14 cellular contexts compared by ENCODE assay signal in the genomic region with DNA sequence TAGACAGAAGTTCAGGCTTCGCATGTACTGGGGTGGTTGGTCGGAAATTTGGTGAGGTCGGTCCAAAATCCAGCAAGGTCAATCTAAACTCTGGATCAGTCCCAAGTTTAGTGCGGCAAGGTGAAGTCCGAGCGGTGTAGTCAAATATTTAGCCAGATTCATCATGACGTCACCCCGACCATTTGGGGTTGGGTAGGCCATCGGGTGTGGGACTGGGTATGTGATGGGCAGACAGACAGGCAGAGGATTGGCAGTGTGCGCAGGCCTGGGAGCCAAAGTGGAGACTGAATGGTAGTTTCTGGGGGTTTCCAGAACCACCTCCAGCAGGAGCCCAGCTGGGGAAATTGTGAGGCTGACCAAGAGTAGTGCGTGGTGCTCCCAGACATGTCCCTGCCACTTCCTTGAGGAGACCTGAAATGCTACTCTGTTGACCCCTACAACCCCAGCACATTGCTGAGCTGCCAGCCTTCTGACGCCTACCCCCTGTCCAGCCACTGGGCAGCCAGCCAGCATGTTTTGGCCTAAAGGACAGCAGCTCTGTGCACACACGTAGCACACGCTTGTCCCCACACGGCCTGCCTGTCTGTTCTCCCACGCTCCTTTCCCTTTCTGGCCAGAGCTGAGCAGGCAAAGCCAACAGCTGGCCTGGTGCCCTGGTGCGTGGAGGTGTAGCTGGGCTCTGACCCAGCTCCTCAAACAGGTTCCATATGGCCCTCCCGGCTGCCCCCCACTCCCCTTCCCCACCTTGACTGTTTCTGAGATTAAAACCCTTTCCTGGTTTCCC. TPM values are rescaled to one million over a fixed set of nuclear protein-coding genes. Genes with fewer than 3 reads are reported as not detected.
DNase-seq lines count a peak whose midpoint lies in the region; ATAC-seq and TF ChIP-seq lines count a peak whose summit lies in the region.
"Had no signal": no experiment of that assay in that cellular context is flagged by ENCODE, and none has a peak within 500 bp of the region (broad histone marks: within the 10 kb centered on the region; RNA-seq: fewer than 3 reads in every experiment).

No MANE protein-coding gene starts in this region.

- H3K4me3 ChIP-seq in fibroblast of mammary gland (ENCODE audit: control insufficient read depth, low read depth, low read length) (no peak overlapping the region), mucosa of rectum (ENCODE audit: low read length in 2 of 2) (no peak overlapping the region), upper lobe of right lung (no peak overlapping the region)
- H3K4me3 ChIP-seq: SJCRH30 had no signal

- H3K4me3 Mint-ChIP-seq in nephron progenitor cell = no peak overlapping the region
- H3K4me3 Mint-ChIP-seq: activated naive CD8-positive, alpha-beta T cell treated with anti-CD3 and anti-CD28 coated beads for 36 hours; immature natural killer cell had no signal

- H3K27ac Mint-ChIP-seq in nephron progenitor cell = no peak overlapping the region
- H3K27ac Mint-ChIP-seq: activated naive CD8-positive, alpha-beta T cell treated with anti-CD3 and anti-CD28 coated beads for 36 hours; immature natural killer cell had no signal

- H3K36me3 Mint-ChIP-seq in nephron progenitor cell (ENCODE audit: low read depth) = no peaks in the 10 kb centered on the region
- H3K36me3 Mint-ChIP-seq: activated naive CD8-positive, alpha-beta T cell treated with anti-CD3 and anti-CD28 coated beads for 36 hours; immature natural killer cell had no signal

- H3K4me1 ChIP-seq in mucosa of rectum (ENCODE audit: control insufficient read depth in 2 of 2, insufficient read depth in 2 of 2, low read length in 2 of 2) (peaks cover 14 to 32% of the 10 kb centered on the region in 2 donors), upper lobe of right lung (peaks cover 7% of the 10 kb centered on the region)
- H3K4me1 ChIP-seq: SJCRH30 had no signal

- no peak for TF ChIP-seq CTCF in VCaP (conservative IDR thresholded peaks at IDR 0.05)
- no peak for TF ChIP-seq CTCF in fibroblast of mammary gland (conservative IDR thresholded peaks at IDR 0.05; ENCODE audit: control insufficient read depth, insufficient read depth, low read depth, low read length)
- no peak for TF ChIP-seq CTCF in upper lobe of right lung (IDR thresholded peaks at IDR 0.05)
- no peak for TF ChIP-seq CTCF in nephron progenitor cell (IDR thresholded peaks at IDR 0.05)

- H3K36me3 ChIP-seq in mucosa of rectum (ENCODE audit: control insufficient read depth in 2 of 2, insufficient read depth in 2 of 2, low read length in 2 of 2) (no peaks in the 10 kb centered on the region), upper lobe of right lung (no peaks in the 10 kb centered on the region)
- H3K36me3 ChIP-seq: SJCRH30 had no signal

- no peak overlapping the region for H3K9ac ChIP-seq in mucosa of rectum (ENCODE audit: low read depth in 1 of 2, low read length in 2 of 2)

- H3K9me3 Mint-ChIP-seq in nephron progenitor cell = no peaks in the 10 kb centered on the region
- H3K9me3 Mint-ChIP-seq: activated naive CD8-positive, alpha-beta T cell treated with anti-CD3 and anti-CD28 coated beads for 36 hours; immature natural killer cell had no signal

- H3K9me3 ChIP-seq in mucosa of rectum (ENCODE audit: control insufficient read depth in 2 of 2, low read length in 2 of 2) = no peaks in the 10 kb centered on the region
- no peaks in the 10 kb centered on the region for H3K9me3 ChIP-seq in upper lobe of right lung
- H3K9me3 ChIP-seq: SJCRH30 had no signal

- intact Hi-C loops in upper lobe of right lung (cut with DNase I) = no loop called here

- DNase-seq in fibroblast of mammary gland (ENCODE audit: low read depth) (peak; percentile 4), upper lobe of right lung (peak; percentile 66), nephron progenitor cell (no peak), NCI-H774 (lab: John Stamatoyannopoulos, UW) (no peak)
- DNase-seq: activated CD4-positive, alpha-beta T cell treated with anti-CD3 and anti-CD28 coated beads, Interleukin-2, amount 50 U/mL, for 4 hours; activated naive CD8-positive, alpha-beta T cell treated with anti-CD3 and anti-CD28 coated beads for 36 hours; DMS153; erythroblast; immature natural killer cell; NCI-H226; SJCRH30 had no signal

- H3K4me1 Mint-ChIP-seq in nephron progenitor cell = peaks cover 58% of the 10 kb centered on the region
- H3K4me1 Mint-ChIP-seq: activated naive CD8-positive, alpha-beta T cell treated with anti-CD3 and anti-CD28 coated beads for 36 hours; immature natural killer cell had no signal

- ATAC-seq in upper lobe of right lung = peak; percentile 15
- ATAC-seq in GM21367 (IDR thresholded peaks at IDR 0.05; ENCODE audit: unreplicated experiment) = no peak

- peak overlapping the region; percentile 56 for H3K27ac ChIP-seq in VCaP
- peak overlapping the region; percentile 95 to 97 for H3K27ac ChIP-seq in mucosa of rectum (ENCODE audit: low read depth in 2 of 2, low read length in 2 of 2)
- peak overlapping the region; percentile 11 for H3K27ac ChIP-seq in upper lobe of right lung
- H3K27ac ChIP-seq: SJCRH30 had no signal

- H3K27me3 ChIP-seq in mucosa of rectum (ENCODE audit: control insufficient read depth in 2 of 2, insufficient read depth in 2 of 2, low read length in 2 of 2) = no peaks in the 10 kb centered on the region
- H3K27me3 ChIP-seq in upper lobe of right lung = no peaks in the 10 kb centered on the region
- H3K27me3 ChIP-seq: SJCRH30 had no signal

- H3K27me3 Mint-ChIP-seq in nephron progenitor cell (ENCODE audit: low read depth, poor library complexity) = peaks cover 26% of the 10 kb centered on the region

RNA-seq across cellular contexts. Expression of a gene that starts 55.9 kb away (rescaled TPM):
- total RNA-seq in upper lobe of right lung = 5.2 TPM

Comparison
In these comparisons a context has a peak if more than half of its experiments do, and no peak if none do; other contexts are left out.
1. H3K27ac ChIP-seq: peak in every context shown above with its lines; median percentile 96 in mucosa of rectum; 56 in VCaP; 11 in upper lobe of right lung.
2. DNase-seq: peak in fibroblast of mammary gland (single experiment) and upper lobe of right lung (single experiment); none in nephron progenitor cell (single experiment) and NCI-H774 (single experiment).